ENCODE assay signal across 29 cellular contexts in genomic region chr10:67662415-67662814, GRCh38. TPM values are rescaled to one million over a fixed set of nuclear protein-coding genes. Genes with fewer than 3 reads are reported as not detected.
"Had no signal": no experiment of that assay in that cellular context is flagged by ENCODE, and none has a peak within 500 bp of the region (broad histone marks: within the 10 kb centered on the region; RNA-seq: fewer than 3 reads in every experiment).

No MANE protein-coding gene starts in this region.

- H3K36me3 ChIP-seq: cardiac muscle cell, heart right ventricle, left lung, suprapubic skin, transverse colon had no signal

- H3K4me3 ChIP-seq: body of pancreas, cardiac muscle cell, left lung, lung, suprapubic skin, transverse colon had no signal

- H3K9me3 ChIP-seq: body of pancreas, heart right ventricle, left lung, suprapubic skin, transverse colon had no signal

- DNase-seq: activated CD4-positive, alpha-beta T cell treated with anti-CD3 and anti-CD28 coated beads for 36 hours; activated CD4-positive, CD25-positive, alpha-beta regulatory T cell; activated CD8-positive, alpha-beta memory T cell treated with anti-CD3 and anti-CD28 coated beads, Interleukin-2, amount 10 ng/mL, durations not matched to agents 7 days and 5 days; activated CD8-positive, alpha-beta T cell treated with anti-CD3 and anti-CD28 coated beads, Interleukin-2, amount 10 ng/mL, durations not matched to agents 7 days and 5 days; activated naive CD8-positive, alpha-beta T cell treated with anti-CD3 and anti-CD28 coated beads, Interleukin-2, amount 50 U/mL, for 24 hours; activated T-cell treated with anti-CD3 and anti-CD28 coated beads, Interleukin-2, amount 50 U/mL, for 48 hours; anterior cingulate cortex; body of pancreas; endodermal cell; foreskin fibroblast; heart right ventricle; kidney glomerular epithelial cell; left lung; retina; small intestine; stimulated activated CD4-positive, alpha-beta T cell treated with anti-CD3 and anti-CD28 coated beads, Interleukin-4, amount 100 ng/mL, for 4 hours; stimulated activated CD8-positive, alpha-beta memory T cell treated with anti-CD3 and anti-CD28 coated beads, Interleukin-4, amount 100 ng/mL, for 48 hours; stimulated activated naive CD8-positive, alpha-beta T cell treated with anti-CD3 and anti-CD28 coated beads, Interleukin-15, amount 100 ng/mL, for 72 hours; T-helper 1 cell; transverse colon had no signal

- H3K27me3 ChIP-seq: body of pancreas, cardiac muscle cell, heart right ventricle, left lung, suprapubic skin had no signal

- H3K4me1 ChIP-seq: body of pancreas, left lung, suprapubic skin had no signal

- H3K27ac ChIP-seq: body of pancreas, cardiac muscle cell, left lung, suprapubic skin, transverse colon had no signal

- ATAC-seq: activated CD4-positive, alpha-beta T cell treated with anti-CD3 and anti-CD28 coated beads for 36 hours; activated CD8-positive, alpha-beta memory T cell treated with anti-CD3 and anti-CD28 coated beads, Interleukin-2, amount 10 ng/mL, durations not matched to agents 7 days and 5 days; activated CD8-positive, alpha-beta T cell treated with anti-CD3 and anti-CD28 coated beads, Interleukin-2, amount 10 ng/mL, durations not matched to agents 7 days and 5 days; activated naive CD8-positive, alpha-beta T cell treated with anti-CD3 and anti-CD28 coated beads, Interleukin-2, amount 50 U/mL, for 24 hours; body of pancreas; esophagus mucosa; heart right ventricle; left lung; sciatic nerve; stimulated activated memory B cell treated with anti-CD40 and anti-IgM and Interleukin-4, amounts not matched to agents 10 μg/mL and 1 μg/mL and 100 μg/mL, for 72 hours; stimulated activated naive CD8-positive, alpha-beta T cell treated with anti-CD3 and anti-CD28 coated beads, Interleukin-15, amount 100 ng/mL, for 72 hours had no signal

RNA-seq across cellular contexts. Expression of gene CTNNA3, which starts 33.6 kb away (rescaled TPM):
- total RNA-seq: activated T-helper 2 cell treated with anti-CD3 and anti-CD28 coated beads, Interferon-gamma antibody, Interleukin-2, Interleukin-4, amounts not matched to agents 10 μg/mL and 5 μg/mL and 100 μg/mL, durations not matched to agents 14 hours and 24 hours and 36 hours; esophagus mucosa; glomerular endothelial cell; osteoblast had no signal
